8 cellular contexts compared by ENCODE assay signal in genomic region chr17:47253541-47254402, GRCh38. TPM values are rescaled to one million over a fixed set of nuclear protein-coding genes. Genes with fewer than 3 reads are reported as not detected.
A peak's percentile ranks its signal among the peaks of the same experiment; 100 is the strongest.
DNase-seq lines count a peak whose midpoint lies in the region; ATAC-seq and TF ChIP-seq lines count a peak whose summit lies in the region.

TSS of gene ITGB3 (plus strand) at chr17:47253827. CDS start at chr17:47253862, 35 bp downstream.

- peaks cover 4% of the 10 kb centered on the region; the same call in 1 of the 2 replicates for H3K9me3 Mint-ChIP-seq in WTC11

- no peak within 1 kb of the TSS for H3K27ac Mint-ChIP-seq in WTC11

- no peaks in the 10 kb centered on the region for H3K36me3 Mint-ChIP-seq in WTC11

- peak; percentile 84 for ATAC-seq in HG02610 (IDR thresholded peaks at IDR 0.05; ENCODE audit: unreplicated experiment)
- peak; percentile 88 for ATAC-seq in WTC11
- ATAC-seq in HG03378 (IDR thresholded peaks at IDR 0.05; ENCODE audit: unreplicated experiment), result no peak

- POLR2A ChIA-PET in WTC11 (lab: Charles Lee), result interaction anchor here (0.6 kb wide), 1 partner anchor 98 kb away, joined by 7 read pairs; no protein-coding TSS in a partner anchor

- peak; percentile 89 for DNase-seq in GM12865 (ENCODE audit: low read depth)
- DNase-seq in NCI-H1417 treated with DMSO at 0.1 percent for 48 hours (lab: John Stamatoyannopoulos, UW), result peak; percentile 38
- peak; percentile 81 for DNase-seq in WTC11 (ENCODE audit: low spot score)
- peak; percentile 79 to 82 for DNase-seq in cardiac fibroblast (ENCODE audit: low read depth in 2 of 2)
- DNase-seq in kidney glomerular epithelial cell (lab: John Stamatoyannopoulos, UW), result peak; percentile 49
- DNase-seq in stimulated activated CD4-positive, alpha-beta T cell treated with anti-CD3 and anti-CD28 coated beads, Interleukin-1b, Interleukin-23, amount 100 ng/mL, for 24 hours (ENCODE audit: low read depth in 4 of 4, low spot score in 1 of 4), result peak in 3 of 4 experiments; percentile 25 to 52 (median 39)

- H3K4me3 ChIP-seq in GM12865 (ENCODE audit: low read depth, low read length) (peak within 1 kb of the TSS; percentile 84), cardiac fibroblast (replicated peaks in 1 of 2; ENCODE audit: low read depth in 2 of 2, low read length in 2 of 2) (peak within 1 kb of the TSS; percentile 56 to 86)

- peaks cover 50% of the 10 kb centered on the region for H3K4me1 Mint-ChIP-seq in WTC11

- peaks cover 61% of the 10 kb centered on the region for H3K27me3 Mint-ChIP-seq in WTC11 (ENCODE audit: low read depth)

- peak within 1 kb of the TSS; percentile 99 for H3K4me3 Mint-ChIP-seq in WTC11

- TF ChIP-seq CTCF in GM12865 (IDR thresholded peaks at IDR 0.05; ENCODE audit: insufficient read depth, low read depth, low read length, missing control alignments) (peak; percentile 70), WTC11 (IDR thresholded peaks at IDR 0.05) (no peak), cardiac fibroblast (IDR thresholded peaks at IDR 0.05; ENCODE audit: low read depth, low read length) (peak; percentile 16)

- CTCF ChIA-PET in WTC11 (lab: Charles Lee), result interaction anchor here (0.5 to 2.9 kb wide), 5 partner anchors 22 to 61 kb away, joined by 3 to 11 read pairs (median 4); no protein-coding TSS in a partner anchor

TF ChIP-seq in WTC11, 78 proteins besides CTCF, POLR2A, EP300 and RAD21:
- peak; percentile 58; the same call in 1 of the 2 replicates for TF ChIP-seq FOXP1 (CRISPR knock-in tag; IDR thresholded peaks at IDR 0.05; ENCODE audit: borderline replicate concordance)
- peak; percentile 79; the same call in 1 of the 2 replicates for TF ChIP-seq HMGXB4 (CRISPR knock-in tag; IDR thresholded peaks at IDR 0.05)
- TF ChIP-seq KAT7 (CRISPR knock-in tag; IDR thresholded peaks at IDR 0.05; ENCODE audit: borderline replicate concordance), result peak; percentile 67; the same call in 1 of the 2 replicates
- 0 out of 2 replicates have a peak, but pooled peaks have one; percentile 58 for TF ChIP-seq TP53 (CRISPR knock-in tag; IDR thresholded peaks at IDR 0.05)
- peak; percentile 43; the same call in 1 of the 2 replicates for TF ChIP-seq MAX (CRISPR knock-in tag; IDR thresholded peaks at IDR 0.05)
- TF ChIP-seq GTF2I (CRISPR knock-in tag; conservative IDR thresholded peaks at IDR 0.05), result no peak

RNA-seq across cellular contexts. Expression of gene ITGB3, which starts in this region (rescaled TPM):
- total RNA-seq in WTC11 (2021), result 0.04 to 0.14 TPM (median 0.09 TPM) in 3 replicates

Comparison
In these comparisons a context has a peak if more than half of its experiments do, and no peak if none do; other contexts are left out.
1. Peak in DNase-seq and ATAC-seq in WTC11; RNA of the gene not detected or under 1 TPM.
2. DNase-seq: peak in every context shown above with its lines; median percentile 89 in GM12865; 81 in WTC11; 80 in cardiac fibroblast; 49 in kidney glomerular epithelial cell; 39 in stimulated activated CD4-positive, alpha-beta T cell treated with anti-CD3 and anti-CD28 coated beads, Interleukin-1b, Interleukin-23, amount 100 ng/mL, for 24 hours; 38 in NCI-H1417 treated with DMSO at 0.1 percent for 48 hours.